ENCODE assay signal across 18 cellular contexts in the genomic region with DNA sequence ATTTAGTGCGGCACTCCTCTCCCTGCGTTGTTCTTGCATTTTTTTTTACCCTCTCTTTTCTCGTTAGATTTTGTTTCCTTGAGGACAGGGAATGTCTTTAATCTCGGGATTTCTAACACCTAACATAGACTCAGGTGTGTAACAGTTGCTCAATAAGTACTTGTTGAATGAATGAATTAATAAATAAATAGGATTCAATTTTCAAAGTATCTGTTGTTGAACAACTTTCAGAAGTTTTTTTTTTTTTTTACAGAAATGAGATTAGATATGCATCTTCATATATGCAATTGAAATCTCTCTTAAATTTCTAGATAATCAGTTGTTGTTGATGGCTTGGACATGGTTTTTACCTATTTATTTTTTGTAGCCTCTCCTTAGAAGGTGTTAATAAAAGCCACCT.
DNase-seq lines count a peak whose midpoint lies in the region; ATAC-seq, FAIRE-seq and TF ChIP-seq lines count a peak whose summit lies in the region.
"Had no signal": no experiment of that assay in that cellular context is flagged by ENCODE, and none has a peak within 500 bp of the region (broad histone marks: within the 10 kb centered on the region; RNA-seq: fewer than 3 reads in every experiment).

No MANE protein-coding gene starts in this region.

- TF ChIP-seq POLR2A in heart left ventricle (IDR thresholded peaks at IDR 0.05) = no peak

- no peaks in the 10 kb centered on the region for H3K27me3 ChIP-seq in heart left ventricle
- H3K27me3 ChIP-seq: BLaER1 treated with 17β-estradiol and CSF1 and Interleukin-3, amounts not matched to agents 10 nM and 100 nM had no signal

- peaks cover 0 to 11% (median 0%) of the 10 kb centered on the region in 12 donors for H3K9me3 ChIP-seq in heart left ventricle
- H3K9me3 ChIP-seq: HAP-1 had no signal

- 87 to 95% (median 90%) methylated on average over 4 of the region's 4 CpGs for WGBS in heart left ventricle, 4 donors

- H3K4me1 Mint-ChIP-seq in WTC11 = peaks cover 77% of the 10 kb centered on the region
- H3K4me1 Mint-ChIP-seq: B cell had no signal

- intact Hi-C loops in heart left ventricle (cut with DNase I) (loop anchor here in 3 of 10 donors (5.0 to 10.0 kb wide), 3 partner anchors 48 to 162 kb away; no protein-coding TSS in a partner anchor), cardiac septum (cut with DNase I) (loop anchor here (5.0 kb wide), 2 partner anchors 70 to 160 kb away; no protein-coding TSS in a partner anchor), posterior vena cava (cut with DNase I) (no loop called here)

- peak; percentile 5 for FAIRE-seq in colon (lab: Jason Lieb, UNC)
- FAIRE-seq: G401.6, GM12891, GM19239 had no signal

- H3K4me1 ChIP-seq in heart left ventricle = peaks cover 0 to 42% (median 12%) of the 10 kb centered on the region in 12 donors
- H3K4me1 ChIP-seq: BLaER1 treated with 17β-estradiol and CSF1 and Interleukin-3, amounts not matched to agents 10 nM and 100 nM; HAP-1 had no signal

- H3K4me3 ChIP-seq in heart left ventricle = no peak overlapping the region
- H3K4me3 ChIP-seq: BLaER1 treated with 17β-estradiol and CSF1 and Interleukin-3, amounts not matched to agents 10 nM and 100 nM; GM23248; HAP-1 had no signal

- H3K36me3 Mint-ChIP-seq in WTC11 = peaks cover 11% of the 10 kb centered on the region
- H3K36me3 Mint-ChIP-seq: CD8-positive, alpha-beta T cell had no signal

- H3K27ac Mint-ChIP-seq in WTC11 = peak overlapping the region; percentile 48; the same call in 1 of the 2 replicates
- H3K27ac Mint-ChIP-seq: B cell; CD8-positive, alpha-beta T cell had no signal

- no peaks in the 10 kb centered on the region for H3K36me3 ChIP-seq in heart left ventricle
- H3K36me3 ChIP-seq: HAP-1 had no signal

- TF ChIP-seq CTCF in heart left ventricle (IDR thresholded peaks at IDR 0.05) (no peak), WTC11 (IDR thresholded peaks at IDR 0.05) (no peak)

- no peaks in the 10 kb centered on the region for H3K27me3 Mint-ChIP-seq in WTC11 (ENCODE audit: low read depth)

- DNase-seq in heart left ventricle (no peak), cardiac septum (ENCODE audit: low spot score) (no peak), WTC11 (ENCODE audit: low spot score) (no peak), EL (no peak), NCI-H1417 treated with DMSO at 0.1 percent for 48 hours (lab: John Stamatoyannopoulos, UW) (no peak), posterior vena cava (ENCODE audit: low spot score) (no peak)
- DNase-seq: CD8-positive, alpha-beta T cell; DMS 273 treated with DMSO at 0.1 percent for 48 hours; DMS53; DND-41; GM23248 had no signal

- ATAC-seq in heart left ventricle (no peak), WTC11 (no peak)
- ATAC-seq: CD8-positive, alpha-beta T cell had no signal

- POLR2A ChIA-PET in WTC11 (lab: Charles Lee) = no interaction called here

- peaks cover 7% of the 10 kb centered on the region; the same call in 1 of the 2 replicates for H3K9me3 Mint-ChIP-seq in WTC11

- H3K4me3 Mint-ChIP-seq in WTC11 = no peak overlapping the region
- H3K4me3 Mint-ChIP-seq: B cell; CD8-positive, alpha-beta T cell had no signal

- H3K27ac ChIP-seq in heart left ventricle = peak overlapping the region in 7 of 12 donors; percentile 8 to 70 (median 63)
- H3K27ac ChIP-seq: BLaER1 treated with 17β-estradiol and CSF1 and Interleukin-3, amounts not matched to agents 10 nM and 100 nM; GM23248 had no signal

- CTCF ChIA-PET in WTC11 (lab: Charles Lee) = interaction anchor here (1.2 to 1.4 kb wide), 2 partner anchors 58 to 165 kb away, joined by 3 to 4 read pairs; no protein-coding TSS in a partner anchor

TF ChIP-seq in WTC11, 78 proteins besides CTCF, POLR2A, EP300 and RAD21:
- no peak for TF ChIP-seq ZNF121 (CRISPR knock-in tag; IDR thresholded peaks at IDR 0.05)
- TF ChIP-seq FOXP1 (CRISPR knock-in tag; IDR thresholded peaks at IDR 0.05; ENCODE audit: borderline replicate concordance) = no peak
- no peak for TF ChIP-seq ZNF423 (CRISPR knock-in tag; IDR thresholded peaks at IDR 0.05)
- TF ChIP-seq, protein P1, sequence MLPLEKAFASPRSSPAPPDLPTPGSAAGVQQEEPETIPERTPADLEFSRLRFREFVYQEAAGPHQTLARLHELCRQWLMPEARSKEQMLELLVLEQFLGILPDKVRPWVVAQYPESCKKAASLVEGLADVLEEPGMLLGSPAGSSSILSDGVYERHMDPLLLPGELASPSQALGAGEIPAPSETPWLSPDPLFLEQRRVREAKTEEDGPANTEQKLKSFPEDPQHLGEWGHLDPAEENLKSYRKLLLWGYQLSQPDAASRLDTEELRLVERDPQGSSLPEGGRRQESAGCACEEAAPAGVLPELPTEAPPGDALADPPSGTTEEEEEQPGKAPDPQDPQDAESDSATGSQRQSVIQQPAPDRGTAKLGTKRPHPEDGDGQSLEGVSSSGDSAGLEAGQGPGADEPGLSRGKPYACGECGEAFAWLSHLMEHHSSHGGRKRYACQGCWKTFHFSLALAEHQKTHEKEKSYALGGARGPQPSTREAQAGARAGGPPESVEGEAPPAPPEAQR (CRISPR knock-in tag; IDR thresholded peaks at IDR 0.05) = no peak
- TF ChIP-seq NFE2L1 (CRISPR knock-in tag; IDR thresholded peaks at IDR 0.05) = no peak
- TF ChIP-seq NR2C2 (CRISPR knock-in tag; IDR thresholded peaks at IDR 0.05) = no peak
- TF ChIP-seq, protein P2, sequence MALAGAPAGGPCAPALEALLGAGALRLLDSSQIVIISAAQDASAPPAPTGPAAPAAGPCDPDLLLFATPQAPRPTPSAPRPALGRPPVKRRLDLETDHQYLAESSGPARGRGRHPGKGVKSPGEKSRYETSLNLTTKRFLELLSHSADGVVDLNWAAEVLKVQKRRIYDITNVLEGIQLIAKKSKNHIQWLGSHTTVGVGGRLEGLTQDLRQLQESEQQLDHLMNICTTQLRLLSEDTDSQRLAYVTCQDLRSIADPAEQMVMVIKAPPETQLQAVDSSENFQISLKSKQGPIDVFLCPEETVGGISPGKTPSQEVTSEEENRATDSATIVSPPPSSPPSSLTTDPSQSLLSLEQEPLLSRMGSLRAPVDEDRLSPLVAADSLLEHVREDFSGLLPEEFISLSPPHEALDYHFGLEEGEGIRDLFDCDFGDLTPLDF (CRISPR knock-in tag; IDR thresholded peaks at IDR 0.05) = no peak
- TF ChIP-seq ZMAT4 (CRISPR knock-in tag; IDR thresholded peaks at IDR 0.05) = no peak
TF ChIP-seq in WTC11: peak in this region for 0.
